In the genomic region with DNA sequence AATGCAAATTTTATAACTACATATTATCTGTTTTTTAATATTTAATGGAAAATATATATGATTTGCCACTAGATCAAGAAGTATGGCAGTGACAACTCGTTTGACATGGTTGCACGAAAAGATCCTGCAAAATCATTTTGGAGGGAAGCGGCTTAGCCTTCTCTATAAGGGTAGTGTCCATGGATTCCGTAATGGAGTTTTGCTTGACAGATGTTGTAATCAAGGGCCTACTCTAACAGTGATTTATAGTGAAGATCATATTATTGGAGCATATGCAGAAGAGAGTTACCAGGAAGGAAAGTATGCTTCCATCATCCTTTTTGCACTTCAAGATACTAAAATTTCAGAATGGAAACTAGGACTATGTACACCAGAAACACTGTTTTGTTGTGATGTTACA, we compare ENCODE assay signal across 9 cellular contexts. TPM values are rescaled to one million over a fixed set of nuclear protein-coding genes. Genes with fewer than 3 reads are reported as not detected.
DNase-seq lines count a peak whose midpoint lies in the region; ATAC-seq, FAIRE-seq and TF ChIP-seq lines count a peak whose summit lies in the region.
"Had no signal": no experiment of that assay in that cellular context is flagged by ENCODE, and none has a peak within 500 bp of the region (broad histone marks: within the 10 kb centered on the region; RNA-seq: fewer than 3 reads in every experiment).

No MANE protein-coding gene starts in this region.

- peaks cover 60% of the 10 kb centered on the region for H3K79me2 ChIP-seq in GM12878 (ENCODE audit: control insufficient read depth, insufficient read depth, low read length)

- CTCF ChIA-PET in GM12878 (lab: Yijun Ruan, JAX) = interaction anchor here (0.8 to 1.4 kb wide), 6 partner anchors 13 to 671 kb away, joined by 3 to 8 read pairs (median 4); partner anchors contain the start of genes FUBP1 and IFI44L

- H3K4me2 ChIP-seq in BLaER1 treated with 17β-estradiol and CSF1 and Interleukin-3, amounts not matched to agents 10 nM and 100 nM = peak overlapping the region; percentile 10 to 86 (median 44); a peak in 18 of 22 replicates
- H3K4me2 ChIP-seq in GM12878 (ENCODE audit: control insufficient read depth, insufficient read depth) = peak overlapping the region; percentile 78

- BruUV-seq in GM12878 (replicated peaks; lab: Mats Ljungman, UMichigan) = TSS peak; percentile 66

- H3K4me1 Mint-ChIP-seq in naive B cell = peaks cover 19 to 46% (median 27%) of the 10 kb centered on the region in 3 donors

- H3K9me3 ChIP-seq in BLaER1 treated with 17β-estradiol and CSF1 and Interleukin-3, amounts not matched to agents 10 nM and 100 nM (replicated peaks in 1 of 11) = peaks cover 25 to 44% (median 33%) of the 10 kb centered on the region in 11 experiments
- peaks cover 22% of the 10 kb centered on the region for H3K9me3 ChIP-seq in GM12878 (replicated peaks; ENCODE audit: control insufficient read depth, insufficient read depth, low read length)

- POLR2A ChIA-PET in GM12878 (lab: Charles Lee) = interaction anchor here (0.7 to 1.8 kb wide), 7 partner anchors 18 to 645 kb away, joined by 3 to 32 read pairs (median 4); partner anchors contain the start of genes DNAJB4 and IFI44L

- H3K27ac Mint-ChIP-seq in naive B cell = peak overlapping the region in 5 of 6 donors; percentile 10 to 69 (median 51)

- no peak for TF ChIP-seq EP300 in GM12878 (IDR thresholded peaks at IDR 0.05; ENCODE audit: borderline replicate concordance in 1 of 2, control insufficient read depth in 1 of 2, low read depth in 2 of 2, low read length in 2 of 2)

- H3K9me3 Mint-ChIP-seq in naive B cell = peaks cover 3 to 27% (median 17%) of the 10 kb centered on the region in 7 donors

- TF ChIP-seq RAD21 in GM12878 (IDR thresholded peaks at IDR 0.05; ENCODE audit: insufficient read depth, low read depth, low read length) = no peak

- peak overlapping the region in 2 of 11 experiments; percentile 60 to 61; a peak in 2 of 22 replicates for H3K9ac ChIP-seq in BLaER1 treated with 17β-estradiol and CSF1 and Interleukin-3, amounts not matched to agents 10 nM and 100 nM
- H3K9ac ChIP-seq in GM12878 (ENCODE audit: control insufficient read depth, insufficient read depth, low read length) = peak overlapping the region; percentile 84

- H3K27me3 ChIP-seq in BLaER1 treated with 17β-estradiol and CSF1 and Interleukin-3, amounts not matched to agents 10 nM and 100 nM = no peaks in the 10 kb centered on the region
- no peaks in the 10 kb centered on the region for H3K27me3 ChIP-seq in GM12878 (replicated peaks in 1 of 2; ENCODE audit: control insufficient read depth in 2 of 2, insufficient read depth in 2 of 2, low read length in 1 of 2)

- peak overlapping the region; percentile 70 to 91 (median 84) for H3K4me3 Mint-ChIP-seq in naive B cell

- H3K36me3 Mint-ChIP-seq in naive B cell = peaks cover 14 to 15% of the 10 kb centered on the region in 2 donors

- TF ChIP-seq POLR2A in GM12878 (IDR thresholded peaks at IDR 0.05; ENCODE audit: low read depth, low read length) = no peak

- WGBS in GM12878 (ENCODE audit: insufficient coverage, insufficient replicate concordance, low lambda C conversion rate, missing lambda C conversion rate) = 1% methylated on average over 4 of the region's 4 CpGs

- no peak for TF ChIP-seq CTCF in HFF-Myc (IDR thresholded peaks at IDR 0.05; ENCODE audit: low read depth, low read length, missing control alignments)
- no peak for TF ChIP-seq CTCF in GM12878 (IDR thresholded peaks at IDR 0.05 in 2 of 3, conservative IDR thresholded peaks at IDR 0.05 in 1 of 3; ENCODE audit: control insufficient read depth in 2 of 3, extremely low read depth in 1 of 3, insufficient read depth in 1 of 3, low read depth in 3 of 3, low read length in 3 of 3)
- no peak for TF ChIP-seq CTCF in D721Med (IDR thresholded peaks at IDR 0.05; ENCODE audit: insufficient read depth, missing control alignments)

- in situ Hi-C loops in GM12878 (cut with MboI) (no loop called here), ACHN (cut with HindIII; ENCODE audit: low pct_ligation_motif_present, low pct_unique_long_range_greater_than_20kb, low sequenced_read_pairs) (no loop called here)

- SMC1A ChIA-PET in GM12878 (lab: Charles Lee; ENCODE audit: uncharacterized antibody, unreplicated experiment) = interaction anchor here (0.7 to 2.4 kb wide), 12 partner anchors 11 to 672 kb away, joined by 3 to 22 read pairs (median 7); partner anchors contain the start of genes DNAJB4 and IFI44L

- FAIRE-seq in GM12878 (lab: Jason Lieb, UNC) (no peak), D721Med (lab: Jason Lieb, UNC) (no peak)

- intact Hi-C loops in GM12878 (cut with micrococcal nuclease; ENCODE audit: unreplicated experiment) = loop anchor here (5.0 kb wide), 2 partner anchors 643 to 673 kb away; partner anchors contain the start of gene FUBP1

- H4K20me1 ChIP-seq in BLaER1 treated with 17β-estradiol and CSF1 and Interleukin-3, amounts not matched to agents 10 nM and 100 nM = no peaks in the 10 kb centered on the region
- no peaks in the 10 kb centered on the region for H4K20me1 ChIP-seq in GM12878 (ENCODE audit: control insufficient read depth, insufficient read depth)

- H3K4me1 ChIP-seq in BLaER1 treated with 17β-estradiol and CSF1 and Interleukin-3, amounts not matched to agents 10 nM and 100 nM = peaks cover 14 to 56% (median 32%) of the 10 kb centered on the region in 10 experiments; a peak in 19 of 20 replicates
- no peaks in the 10 kb centered on the region for H3K4me1 ChIP-seq in GM12878 (ENCODE audit: control insufficient read depth, insufficient read depth, low read length)

- peak overlapping the region in 6 of 10 experiments; percentile 8 to 52 (median 42); a peak in 8 of 20 replicates for H3K4me3 ChIP-seq in BLaER1 treated with 17β-estradiol and CSF1 and Interleukin-3, amounts not matched to agents 10 nM and 100 nM
- H3K4me3 ChIP-seq in HFF-Myc (replicated peaks; ENCODE audit: low read depth, low read length) (peak overlapping the region; percentile 30), GM12878 (peak overlapping the region; percentile 95)

- 0 out of 2 replicates have a peak overlapping the region, but pooled peaks have one; percentile 3 for H2AFZ ChIP-seq in GM12878 (ENCODE audit: control insufficient read depth, low read depth, low read length)

- DNase-seq in HFF-Myc (ENCODE audit: extremely low read depth, low read depth) (no peak), GM12878 (ENCODE audit: low read depth, low spot score) (no peak), naive B cell (no peak), D721Med (ENCODE audit: insufficient read length, low spot score) (no peak), ACHN (no peak)

- RAD21 ChIA-PET in GM12878 (lab: Charles Lee; ENCODE audit: unreplicated experiment) = interaction anchor here (1.0 to 2.0 kb wide), 11 partner anchors 8 to 44 kb away, joined by 3 to 18 read pairs (median 4); partner anchors contain the start of gene IFI44L

- H3K27ac ChIP-seq in BLaER1 treated with 17β-estradiol and CSF1 and Interleukin-3, amounts not matched to agents 10 nM and 100 nM = peak overlapping the region in 8 of 11 experiments; percentile 4 to 64 (median 42); a peak in 10 of 22 replicates
- H3K27ac ChIP-seq in GM12878 (ENCODE audit: control insufficient read depth, insufficient read depth) = peak overlapping the region; percentile 82

- no peaks in the 10 kb centered on the region for H3K27me3 Mint-ChIP-seq in naive B cell

- peaks cover 0 to 20% (median 0%) of the 10 kb centered on the region in 11 experiments; a peak in 9 of 22 replicates for H3K36me3 ChIP-seq in BLaER1 treated with 17β-estradiol and CSF1 and Interleukin-3, amounts not matched to agents 10 nM and 100 nM
- peaks cover 0 to 11% of the 10 kb centered on the region in 2 experiments; a peak in 1 of 4 replicates for H3K36me3 ChIP-seq in GM12878 (ENCODE audit: control insufficient read depth in 2 of 2, insufficient read depth in 2 of 2, low read length in 1 of 2)

- ATAC-seq in GM12878 = peak; percentile 10
- peak in 1 of 2 donors; percentile 12 for ATAC-seq in naive B cell (ENCODE audit: low read depth in 2 of 2)
- ATAC-seq in GM19463 (IDR thresholded peaks at IDR 0.05; ENCODE audit: unreplicated experiment) = no peak
- no peak for ATAC-seq in HG02678 (IDR thresholded peaks at IDR 0.05; ENCODE audit: unreplicated experiment)
- ATAC-seq: Panc1 had no signal

RNA-seq across cellular contexts. Expression of gene IFI44, which starts 0.5 kb away (rescaled TPM):
- 142 and 145 TPM in 2 replicates for total RNA-seq in GM12878 (2013; cell fraction: nucleolus; rRNA removed)
- total RNA-seq in GM12878 (2014; rRNA removed) (67.2 and 97.3 TPM in 2 replicates), GM12878 (2014; rRNA removed; fragmentation: Illumina TruSeq; extraction: Trizol) (106 and 119 TPM in 2 replicates), GM12878 (2021) (74.0 and 79.2 TPM in 2 replicates)
- 56.8 TPM for polyA plus RNA-seq in GM12878 (2011; ENCODE audit: low read depth)
- polyA plus RNA-seq in GM12878 (2011; rRNA removed) (272 and 466 TPM in 2 replicates), GM12878 (2014; fragmentation: Illumina TruSeq; extraction: Trizol) (120 and 175 TPM in 2 replicates), GM12878 (2014; fragmentation: Nextera tagmentation; extraction: Ambion mirVana) (100 to 1,000 TPM in 1 of 2 experiments, 10 to 100 TPM in 1; 75.6 to 125 TPM), GM12878 (2014; rRNA removed) (111 and 139 TPM in 2 replicates), GM12878 (2016; fragmentation: Nextera tagmentation; extraction: Ambion mirVana) (10 to 100 TPM; 37.7 to 40.9 TPM), naive B cell (ENCODE audit: low read depth in 6 of 6) (1 to 10 TPM; 1.8 to 6.9 (median 4.0) TPM)
- 65.6 and 77.9 TPM in 2 replicates for polyA plus RNA-seq in GM12878 (2011; cell fraction: cytosol; rRNA removed)
- polyA plus RNA-seq in GM12878 (2011; cell fraction: nucleus; rRNA removed) = 234 and 256 TPM in 2 replicates
- 83.6 and 95.2 TPM in 2 replicates for polyA plus RNA-seq in GM12878 (2012)
- polyA minus RNA-seq in GM12878 (2011; rRNA and poly(A)+ RNA removed) = 94.7 and 151 TPM in 2 replicates
- polyA minus RNA-seq in GM12878 (2011; cell fraction: cytosol; rRNA and poly(A)+ RNA removed) = 40.8 and 52.7 TPM in 2 replicates
- 112 and 120 TPM in 2 replicates for polyA minus RNA-seq in GM12878 (2011; cell fraction: nucleus; rRNA and poly(A)+ RNA removed)

RNA-seq across cellular contexts. Expression of gene IFI44L, which starts 29.9 kb away (rescaled TPM):
- 614 and 643 TPM in 2 replicates for total RNA-seq in GM12878 (2013; cell fraction: nucleolus; rRNA removed)
- total RNA-seq in GM12878 (2014; rRNA removed) = 150 and 212 TPM in 2 replicates
- 243 and 303 TPM in 2 replicates for total RNA-seq in GM12878 (2014; rRNA removed; fragmentation: Illumina TruSeq; extraction: Trizol)
- total RNA-seq in GM12878 (2021) = 187 and 193 TPM in 2 replicates
- polyA plus RNA-seq in GM12878 (2011; ENCODE audit: low read depth) = 135 TPM
- polyA plus RNA-seq in GM12878 (2011; rRNA removed) = 371 and 634 TPM in 2 replicates
- polyA plus RNA-seq in GM12878 (2011; cell fraction: cytosol; rRNA removed) = 91.6 and 111 TPM in 2 replicates
- 333 and 408 TPM in 2 replicates for polyA plus RNA-seq in GM12878 (2011; cell fraction: nucleus; rRNA removed)
- polyA plus RNA-seq in GM12878 (2012) = 177 and 266 TPM in 2 replicates
- polyA plus RNA-seq in GM12878 (2014; fragmentation: Illumina TruSeq; extraction: Trizol) = 199 and 309 TPM in 2 replicates
- polyA plus RNA-seq in GM12878 (2014; fragmentation: Nextera tagmentation; extraction: Ambion mirVana) = 100 to 1,000 TPM; 124 to 158 TPM
- 143 and 224 TPM in 2 replicates for polyA plus RNA-seq in GM12878 (2014; rRNA removed)
- polyA plus RNA-seq in GM12878 (2016; fragmentation: Nextera tagmentation; extraction: Ambion mirVana) = 10 to 100 TPM; 58.0 to 66.1 TPM
- polyA minus RNA-seq in GM12878 (2011; rRNA and poly(A)+ RNA removed) = 175 and 241 TPM in 2 replicates
- 52.7 and 78.4 TPM in 2 replicates for polyA minus RNA-seq in GM12878 (2011; cell fraction: cytosol; rRNA and poly(A)+ RNA removed)
- 305 and 307 TPM in 2 replicates for polyA minus RNA-seq in GM12878 (2011; cell fraction: nucleus; rRNA and poly(A)+ RNA removed)
- 10 to 100 TPM in 2 of 6 donors, 1 to 10 TPM in 4; 5.1 to 25.9 (median 5.6) TPM for polyA plus RNA-seq in naive B cell (ENCODE audit: low read depth in 6 of 6)

Comparison
In these comparisons a context has a peak if more than half of its experiments do, and no peak if none do; other contexts are left out.
1. H3K4me3 ChIP-seq: peak in every context shown above with its lines; median percentile 95 in GM12878; 42 in BLaER1 treated with 17β-estradiol and CSF1 and Interleukin-3, amounts not matched to agents 10 nM and 100 nM; 30 in HFF-Myc.
2. RNA of gene IFI44, which starts 0.5 kb away (polyA plus RNA-seq): 37.7 to 466 TPM in GM12878; 1.8 to 6.9 TPM in naive B cell; every median in the first group is over 4 times any median in the second.